In the genomic region with DNA sequence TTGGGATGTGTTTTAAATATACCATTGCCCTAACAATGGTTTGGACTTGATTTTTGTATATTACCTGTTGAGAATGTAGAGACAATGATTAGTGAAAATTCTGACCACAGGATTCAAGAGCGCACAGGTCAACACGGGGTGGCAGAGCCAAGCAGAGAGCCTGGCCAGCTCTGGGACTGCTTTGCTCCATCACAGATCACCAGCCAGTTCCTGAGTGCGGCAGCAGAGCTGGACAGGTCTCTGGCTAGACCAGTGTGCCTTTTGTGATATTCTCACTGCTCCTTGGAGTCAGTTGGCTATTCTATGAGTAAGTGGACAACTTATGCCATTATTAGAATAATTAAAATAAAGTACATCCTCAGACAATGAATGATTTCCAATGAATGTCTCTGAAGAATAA, we compare ENCODE assay signal across 35 cellular contexts.
"Had no signal": no experiment of that assay in that cellular context is flagged by ENCODE, and none has a peak within 500 bp of the region (broad histone marks: within the 10 kb centered on the region; RNA-seq: fewer than 3 reads in every experiment).

No MANE protein-coding gene starts in this region.

- DNase-seq: Karpas-422, Kasumi-1, KBM-7, KG1, MG63, MM.1S, MV-4-11, NCI-H1048, NCI-H1092, NCI-H1092 treated with DMSO at 0.1 percent for 48 hours, NCI-H1105, NCI-H1105 treated with DMSO at 0.1 percent for 48 hours, NCI-H1417, NCI-H1417 treated with DMSO at 0.1 percent for 48 hours, NCI-H1436, NCI-H1436 treated with DMSO at 0.1 percent for 48 hours, NCI-H146, NCI-H1694, NCI-H1694 treated with DMSO at 0.1 percent for 48 hours, NCI-H187, NCI-H187 treated with DMSO at 0.1 percent for 48 hours, NCI-H1930, NCI-H2029, NCI-H2029 treated with DMSO at 0.1 percent for 48 hours, NCI-H2081, NCI-H2081 treated with DMSO at 0.1 percent for 48 hours, NCI-H2107, NCI-H2171, NCI-H2171 treated with DMSO at 0.1 percent for 48 hours, NCI-H2227 treated with DMSO at 0.1 percent for 48 hours, NCI-H226, NCI-H345, NCI-H446, NCI-H446 treated with DMSO at 0.1 percent for 48 hours had no signal

- H3K27me3 ChIP-seq: MG63 had no signal

- H3K9me3 ChIP-seq: MG63 had no signal

- H3K4me3 ChIP-seq: MG63 had no signal

- H3K27ac ChIP-seq: KMS-11 had no signal

- H3K36me3 ChIP-seq: MG63 had no signal
